36 cellular contexts compared by ENCODE assay signal in the genomic region with DNA sequence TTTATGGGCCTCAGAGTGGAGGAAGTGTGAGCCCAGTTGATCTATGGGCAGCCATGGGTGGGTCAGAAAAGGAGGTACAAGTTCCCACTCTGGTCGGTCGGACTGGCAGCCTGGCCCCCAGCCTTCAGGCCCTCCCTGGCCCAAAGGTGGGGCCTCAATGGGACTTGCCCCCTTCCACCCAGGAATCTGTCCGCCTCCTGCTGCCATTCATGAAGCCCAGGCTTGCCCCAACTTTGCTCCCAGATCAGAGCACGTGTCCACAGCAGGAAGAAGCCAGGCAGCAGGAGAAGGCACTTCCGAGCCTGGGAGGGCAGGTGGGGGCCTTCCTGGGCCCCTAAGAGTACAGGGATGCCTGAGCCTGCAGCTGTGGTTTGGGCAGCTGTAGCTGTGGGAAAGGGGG. TPM values are rescaled to one million over a fixed set of nuclear protein-coding genes. Genes with fewer than 3 reads are reported as not detected.
"Had no signal": no experiment of that assay in that cellular context is flagged by ENCODE, and none has a peak within 500 bp of the region (broad histone marks: within the 10 kb centered on the region; RNA-seq: fewer than 3 reads in every experiment).

No MANE protein-coding gene starts in this region.

- H3K27me3 ChIP-seq: ascending aorta, cardiac muscle cell, MG63 had no signal

- H3K9me3 Mint-ChIP-seq: activated CD4-positive, alpha-beta T cell treated with anti-CD3 and anti-CD28 coated beads, Interleukin-2, amount 10 ng/mL, durations not matched to agents 24 days and 14 days; central memory CD8-positive, alpha-beta T cell had no signal

- H3K27me3 Mint-ChIP-seq: activated CD8-positive, alpha-beta T cell treated with anti-CD3 and anti-CD28 coated beads for 36 hours; activated naive CD8-positive, alpha-beta T cell treated with anti-CD3 and anti-CD28 coated beads for 36 hours; activated T-helper 17 cell treated with anti-CD3 and anti-CD28 coated beads, Interleukin-2, amount 50 U/mL, for 72 hours; central memory CD8-positive, alpha-beta T cell; T-cell had no signal

- H3K27ac ChIP-seq: ascending aorta, cardiac muscle cell, RWPE1 had no signal

- H3K27ac Mint-ChIP-seq: activated CD4-positive, alpha-beta T cell treated with anti-CD3 and anti-CD28 coated beads, Interleukin-2, amount 10 ng/mL, durations not matched to agents 24 days and 14 days; activated CD8-positive, alpha-beta T cell treated with anti-CD3 and anti-CD28 coated beads for 36 hours; activated naive CD8-positive, alpha-beta T cell treated with anti-CD3 and anti-CD28 coated beads for 36 hours; activated T-cell treated with anti-CD3 and anti-CD28 coated beads, Interleukin-2, amount 50 U/mL, for 72 hours had no signal

- ATAC-seq: activated CD8-positive, alpha-beta T cell treated with anti-CD3 and anti-CD28 coated beads for 36 hours; activated T-cell treated with anti-CD3 and anti-CD28 coated beads, Interleukin-2, amount 50 U/mL, for 72 hours; activated T-helper 17 cell treated with anti-CD3 and anti-CD28 coated beads, Interleukin-2, amount 50 U/mL, for 72 hours; Panc1; Right ventricle myocardium inferior; SK-N-SH treated with all-trans-retinoic acid at 6 μM for 48 hours; T-cell had no signal

- H3K36me3 ChIP-seq: ascending aorta, cardiac muscle cell, MG63 had no signal

- DNase-seq: activated CD4-positive, alpha-beta T cell treated with anti-CD3 and anti-CD28 coated beads, Interleukin-2, amount 10 ng/mL, durations not matched to agents 24 days and 14 days; activated CD4-positive, alpha-beta T cell treated with anti-CD3 and anti-CD28 coated beads, Interleukin-2, amount 50 U/mL, for 4 hours; activated CD8-positive, alpha-beta T cell treated with anti-CD3 and anti-CD28 coated beads for 36 hours; activated effector memory CD4-positive, alpha-beta T cell treated with anti-CD3 and anti-CD28 coated beads, Interleukin-2, amount 50 U/mL, for 16 hours; activated naive CD4-positive, alpha-beta T cell; activated naive CD4-positive, alpha-beta T cell treated with anti-CD3 and anti-CD28 coated beads, Interleukin-2, amount 50 U/mL, for 16 hours; activated naive CD8-positive, alpha-beta T cell treated with anti-CD3 and anti-CD28 coated beads for 36 hours; activated T-cell treated with anti-CD3 and anti-CD28 coated beads, Interleukin-2, amount 50 U/mL, for 1 hour; activated T-cell treated with anti-CD3 and anti-CD28 coated beads, Interleukin-2, amount 50 U/mL, for 72 hours; amygdala; Kasumi-1; KG1; MG63; NCI-H1048; NCI-H1105 treated with DMSO at 0.1 percent for 48 hours; NCI-H1436; NCI-H1694; NCI-H1930; NCI-H2081 treated with DMSO at 0.1 percent for 48 hours; NCI-H226; NCI-H446 treated with DMSO at 0.1 percent for 48 hours; NCI-H524; NCI-H69; SIG-M5; T-cell; T-helper 2 cell; T-helper 9 cell had no signal

- H3K4me3 Mint-ChIP-seq: activated CD4-positive, alpha-beta T cell treated with anti-CD3 and anti-CD28 coated beads, Interleukin-2, amount 10 ng/mL, durations not matched to agents 24 days and 14 days; activated CD8-positive, alpha-beta T cell treated with anti-CD3 and anti-CD28 coated beads for 36 hours; activated naive CD8-positive, alpha-beta T cell treated with anti-CD3 and anti-CD28 coated beads for 36 hours; activated T-cell treated with anti-CD3 and anti-CD28 coated beads, Interleukin-2, amount 50 U/mL, for 72 hours; activated T-helper 17 cell treated with anti-CD3 and anti-CD28 coated beads, Interleukin-2, amount 50 U/mL, for 72 hours; central memory CD8-positive, alpha-beta T cell; T-cell had no signal

- H3K9me3 ChIP-seq: ascending aorta, MG63 had no signal

- H3K36me3 Mint-ChIP-seq: T-cell had no signal

- H3K4me3 ChIP-seq: ascending aorta, cardiac muscle cell, MG63 had no signal

RNA-seq across cellular contexts. Expression of gene CMTM2, which starts 22.2 kb away (rescaled TPM):
- total RNA-seq: activated naive CD8-positive, alpha-beta T cell treated with anti-CD3 and anti-CD28 coated beads for 36 hours; ascending aorta; cardiac muscle cell; SK-MEL-5 had no signal

RNA-seq across cellular contexts. Expression of gene CMTM1, which starts 35.2 kb away (rescaled TPM):
- total RNA-seq: ascending aorta had no signal

RNA-seq across cellular contexts. Expression of gene CKLF, which starts 49.1 kb away (rescaled TPM):
- total RNA-seq: ascending aorta had no signal
